ENCODE assay signal across 24 cellular contexts in genomic region chr1:176791911-176792310, GRCh38.
"Had no signal": no experiment of that assay in that cellular context is flagged by ENCODE, and none has a peak within 500 bp of the region (broad histone marks: within the 10 kb centered on the region; RNA-seq: fewer than 3 reads in every experiment).

No MANE protein-coding gene starts in this region.

- H3K27ac ChIP-seq: body of pancreas, cardiac muscle cell, foreskin keratinocyte, left lung, right lobe of liver, stomach, suprapubic skin, transverse colon, vagina had no signal

- DNase-seq: activated CD4-positive, alpha-beta T cell treated with anti-CD3 and anti-CD28 coated beads, Interleukin-2, amount 50 U/mL, for 4 hours; activated CD8-positive, alpha-beta memory T cell treated with anti-CD3 and anti-CD28 coated beads for 24 hours; activated CD8-positive, alpha-beta memory T cell treated with anti-CD3 and anti-CD28 coated beads, Interleukin-2, amount 50 U/mL, for 4 hours; activated naive CD4-positive, alpha-beta T cell treated with Interleukin-2 at 50 U/mL for 16 hours; activated naive CD8-positive, alpha-beta T cell treated with anti-CD3 and anti-CD28 coated beads for 36 hours; activated T-cell treated with anti-CD3 and anti-CD28 coated beads, Interleukin-2, amount 50 U/mL, for 24 hours; body of pancreas; effector CD4-positive, alpha-beta T cell; foreskin keratinocyte; left lung; naive thymus-derived CD4-positive, alpha-beta T cell; occipital lobe; right lobe of liver; stimulated activated CD4-positive, alpha-beta T cell treated with anti-CD3 and anti-CD28 coated beads, Interleukin-15, amount 100 ng/mL, for 24 hours; stomach; T-helper 9 cell; transverse colon had no signal

- ATAC-seq: body of pancreas; foreskin keratinocyte; left lung; naive thymus-derived CD4-positive, alpha-beta T cell; right lobe of liver; stimulated activated memory B cell treated with anti-CD40 and anti-IgM and Interleukin-4, amounts not matched to agents 10 μg/mL and 1 μg/mL and 100 μg/mL, for 72 hours; WTC11 had no signal

- H3K9me3 ChIP-seq: body of pancreas, left lung, right lobe of liver, suprapubic skin, transverse colon, vagina had no signal

- H3K36me3 ChIP-seq: cardiac muscle cell, left lung, right lobe of liver, stomach, suprapubic skin, transverse colon, vagina had no signal

- H3K4me1 ChIP-seq: body of pancreas, foreskin keratinocyte, left lung, right lobe of liver, stomach, suprapubic skin, transverse colon, vagina had no signal

- H3K4me2 ChIP-seq: smooth muscle cell had no signal

- H3K27me3 ChIP-seq: body of pancreas, cardiac muscle cell, foreskin keratinocyte, left lung, right lobe of liver, suprapubic skin, transverse colon, vagina had no signal

- H3K4me3 ChIP-seq: body of pancreas, cardiac muscle cell, left lung, lung, right lobe of liver, smooth muscle cell, stomach, suprapubic skin, transverse colon, vagina had no signal
